ENCODE assay signal across 25 cellular contexts in genomic region chr4:146267826-146268225, GRCh38. TPM values are rescaled to one million over a fixed set of nuclear protein-coding genes. Genes with fewer than 3 reads are reported as not detected.
"Had no signal": no experiment of that assay in that cellular context is flagged by ENCODE, and none has a peak within 500 bp of the region (broad histone marks: within the 10 kb centered on the region; RNA-seq: fewer than 3 reads in every experiment).

No MANE protein-coding gene starts in this region.

- H3K9me3 ChIP-seq: colonic mucosa, prostate gland, right lobe of liver, spleen, tibial nerve, upper lobe of right lung, vagina had no signal

- H3K27ac Mint-ChIP-seq: endodermal cell; naive thymus-derived CD4-positive, alpha-beta T cell; stimulated activated memory B cell treated with anti-CD40 and anti-IgM and Interleukin-4, amounts not matched to agents 10 μg/mL and 1 μg/mL and 100 μg/mL, for 72 hours; stimulated activated naive CD8-positive, alpha-beta T cell treated with anti-CD3 and anti-CD28 coated beads, Interleukin-15, Interleukin-2, amounts not matched to agents 100 ng/mL and 50 ng/mL, for 24 hours had no signal

- H3K4me3 Mint-ChIP-seq: endodermal cell; naive thymus-derived CD4-positive, alpha-beta T cell; neural crest cell; stimulated activated memory B cell treated with anti-CD40 and anti-IgM and Interleukin-4, amounts not matched to agents 10 μg/mL and 1 μg/mL and 100 μg/mL, for 72 hours; stimulated activated naive CD8-positive, alpha-beta T cell treated with anti-CD3 and anti-CD28 coated beads, Interleukin-15, Interleukin-2, amounts not matched to agents 100 ng/mL and 50 ng/mL, for 24 hours had no signal

- H3K4me1 Mint-ChIP-seq: endodermal cell had no signal

- ATAC-seq: left colon; naive thymus-derived CD4-positive, alpha-beta T cell; right lobe of liver; stimulated activated memory B cell treated with anti-CD40 and anti-IgM and Interleukin-4, amounts not matched to agents 10 μg/mL and 1 μg/mL and 100 μg/mL, for 72 hours; upper lobe of right lung had no signal

- H3K4me3 ChIP-seq: colonic mucosa, prostate gland, right lobe of liver, spleen, tibial nerve, upper lobe of right lung, vagina had no signal

- H3K4me1 ChIP-seq: colonic mucosa, parathyroid adenoma, prostate gland, right lobe of liver, spleen, upper lobe of right lung, vagina had no signal

- H3K9me3 Mint-ChIP-seq: endodermal cell; naive thymus-derived CD4-positive, alpha-beta T cell; neural crest cell; stimulated activated memory B cell treated with anti-CD40 and anti-IgM and Interleukin-4, amounts not matched to agents 10 μg/mL and 1 μg/mL and 100 μg/mL, for 72 hours; stimulated activated naive CD8-positive, alpha-beta T cell treated with anti-CD3 and anti-CD28 coated beads, Interleukin-15, Interleukin-2, amounts not matched to agents 100 ng/mL and 50 ng/mL, for 24 hours had no signal

- FAIRE-seq: frontal cortex had no signal

- H3K27me3 Mint-ChIP-seq: naive thymus-derived CD4-positive, alpha-beta T cell; stimulated activated memory B cell treated with anti-CD40 and anti-IgM and Interleukin-4, amounts not matched to agents 10 μg/mL and 1 μg/mL and 100 μg/mL, for 72 hours; stimulated activated naive CD8-positive, alpha-beta T cell treated with anti-CD3 and anti-CD28 coated beads, Interleukin-15, Interleukin-2, amounts not matched to agents 100 ng/mL and 50 ng/mL, for 24 hours had no signal

- H3K36me3 ChIP-seq: colonic mucosa, prostate gland, right lobe of liver, tibial nerve, upper lobe of right lung, vagina had no signal

- H3K27ac ChIP-seq: colonic mucosa, parathyroid adenoma, prostate gland, right lobe of liver, spleen, upper lobe of right lung, vagina had no signal

- DNase-seq: colonic mucosa; effector CD4-positive, alpha-beta T cell; endodermal cell; left colon; mammary epithelial cell; naive thymus-derived CD4-positive, alpha-beta T cell; right lobe of liver; spleen; stimulated activated CD4-positive, alpha-beta T cell treated with anti-CD3 and anti-CD28 coated beads, Interleukin-15, amount 100 ng/mL, for 24 hours; stimulated activated CD4-positive, alpha-beta T cell treated with anti-CD3 and anti-CD28 coated beads, Interleukin-1b, Interleukin-23, amount 100 ng/mL, for 48 hours; stimulated activated CD4-positive, alpha-beta T cell treated with anti-CD3 and anti-CD28 coated beads, Interleukin-4, amount 100 ng/mL, for 24 hours; upper lobe of right lung had no signal

- H3K27me3 ChIP-seq: colonic mucosa, right lobe of liver, spleen, tibial nerve, upper lobe of right lung, vagina had no signal

RNA-seq across cellular contexts. Expression of gene REELD1, which starts 53.5 kb away (rescaled TPM):
- total RNA-seq: dermis microvascular lymphatic vessel endothelial cell, frontal cortex, kidney epithelial cell, left colon, mammary epithelial cell, neural crest cell, renal cortical epithelial cell, skeletal muscle tissue, temporal lobe had no signal
- polyA plus RNA-seq: mammary epithelial cell had no signal
